Comparison of ENCODE assay signal across 8 cellular contexts in genomic region chr3:171458857-171459129, GRCh38. TPM values are rescaled to one million over a fixed set of nuclear protein-coding genes. Genes with fewer than 3 reads are reported as not detected.
A peak's percentile ranks its signal among the peaks of the same experiment; 100 is the strongest.
DNase-seq lines count a peak whose midpoint lies in the region; ATAC-seq and TF ChIP-seq lines count a peak whose summit lies in the region.

No MANE protein-coding gene starts in this region.

- H3K4me3 ChIP-seq in RWPE2 (ENCODE audit: severe bottlenecking) (peak overlapping the region; percentile 57), fibroblast of villous mesenchyme (ENCODE audit: low read depth, low read length) (peak overlapping the region; percentile 83), psoas muscle (peak overlapping the region; percentile 79)

- no peaks in the 10 kb centered on the region for H3K36me3 ChIP-seq in RWPE2 (ENCODE audit: low read depth)
- H3K36me3 ChIP-seq in psoas muscle (ENCODE audit: insufficient read depth in 1 of 2, low read depth in 1 of 2), result no peaks in the 10 kb centered on the region

- ATAC-seq in RWPE2 (ENCODE audit: low read depth) (no peak), psoas muscle (no peak), HG03378 (IDR thresholded peaks at IDR 0.05; ENCODE audit: unreplicated experiment) (no peak), HG03280 (IDR thresholded peaks at IDR 0.05; ENCODE audit: unreplicated experiment) (no peak)

- intact Hi-C loops in psoas muscle (cut with DNase I), result loop anchor here (5.0 kb wide), 5 partner anchors 41 to 276 kb away; no protein-coding TSS in a partner anchor

- WGBS in psoas muscle, 3 donors, result 1 to 2% (median 1%) methylated on average over 6 of the region's 6 CpGs

- DNase-seq in EL (peak; percentile 17), RWPE2 (ENCODE audit: low spot score) (no peak), fibroblast of villous mesenchyme (ENCODE audit: low read depth) (no peak), psoas muscle (no peak), NCI-H82 (lab: John Stamatoyannopoulos, UW) (no peak), cerebellar cortex (ENCODE audit: low spot score) (no peak)

- no peak for TF ChIP-seq CTCF in RWPE2 (IDR thresholded peaks at IDR 0.05; ENCODE audit: poor library complexity, severe bottlenecking)
- no peak for TF ChIP-seq CTCF in fibroblast of villous mesenchyme (IDR thresholded peaks at IDR 0.05; ENCODE audit: insufficient read depth, low read depth, low read length)
- no peak for TF ChIP-seq CTCF in psoas muscle (IDR thresholded peaks at IDR 0.05)

- H3K27me3 ChIP-seq in RWPE2 (ENCODE audit: insufficient read depth, poor library complexity, severe bottlenecking), result no peaks in the 10 kb centered on the region
- H3K27me3 ChIP-seq in psoas muscle (ENCODE audit: insufficient read depth in 3 of 3, low read length in 2 of 3), result no peaks in the 10 kb centered on the region

- no peaks in the 10 kb centered on the region for H3K9me3 ChIP-seq in RWPE2 (ENCODE audit: severe bottlenecking)
- H3K9me3 ChIP-seq in psoas muscle, result no peaks in the 10 kb centered on the region

- H3K4me1 ChIP-seq in RWPE2 (ENCODE audit: insufficient read depth, poor library complexity, severe bottlenecking), result peaks cover 9% of the 10 kb centered on the region
- peaks cover 27% of the 10 kb centered on the region for H3K4me1 ChIP-seq in psoas muscle

- H3K27ac ChIP-seq in RWPE2 (ENCODE audit: poor library complexity, severe bottlenecking) (no peak overlapping the region), psoas muscle (peak overlapping the region; percentile 87)

RNA-seq across cellular contexts. Expression of gene TNIK, which starts 1.4 kb away (rescaled TPM):
- total RNA-seq in fibroblast of villous mesenchyme, result 5.2 and 7.7 TPM in 2 replicates
- total RNA-seq in psoas muscle, result 10 to 100 TPM; 12.5 to 32.4 (median 24.8) TPM
- polyA plus RNA-seq in psoas muscle, result 10 to 100 TPM in 2 of 3 donors, 1 to 10 TPM in 1; 9.9 to 11.0 (median 10.9) TPM
